19 cellular contexts compared by ENCODE assay signal in genomic region chr13:100518394-100519062, GRCh38.
"Had no signal": no experiment of that assay in that cellular context is flagged by ENCODE, and none has a peak within 500 bp of the region (broad histone marks: within the 10 kb centered on the region; RNA-seq: fewer than 3 reads in every experiment).

No MANE protein-coding gene starts in this region.

- H3K36me3 Mint-ChIP-seq: activated naive CD4-positive, alpha-beta T cell treated with anti-CD3 and anti-CD28 coated beads, Interleukin-2, amount 50 U/mL, for 72 hours; brain had no signal

- H3K9me3 ChIP-seq: gastroesophageal sphincter, prostate gland, sigmoid colon, upper lobe of right lung had no signal

- H3K36me3 ChIP-seq: prostate gland, sigmoid colon, upper lobe of right lung had no signal

- H3K9me3 Mint-ChIP-seq: activated naive CD4-positive, alpha-beta T cell treated with anti-CD3 and anti-CD28 coated beads, Interleukin-2, amount 50 U/mL, for 72 hours; brain; central memory CD8-positive, alpha-beta T cell; stimulated activated naive CD8-positive, alpha-beta T cell treated with anti-CD3 and anti-CD28 coated beads, Interleukin-15, Interleukin-2, amounts not matched to agents 100 ng/mL and 50 ng/mL, for 24 hours had no signal

- H3K4me1 ChIP-seq: prostate gland had no signal

- DNase-seq: activated T-cell treated with anti-CD3 and anti-CD28 coated beads for 4 hours; amniotic stem cell; cortex of kidney; effector memory CD4-positive, alpha-beta T cell; kidney; left ventricle myocardium superior; mesendoderm; nucleus accumbens; sigmoid colon; stimulated activated CD4-positive, alpha-beta T cell treated with anti-CD3 and anti-CD28 coated beads, Interleukin-12 subunit alpha, Interleukin-12 subunit beta, amount 100 ng/mL, for 4 hours; SW 1271; upper lobe of right lung had no signal

- H3K27me3 Mint-ChIP-seq: central memory CD8-positive, alpha-beta T cell; stimulated activated naive CD8-positive, alpha-beta T cell treated with anti-CD3 and anti-CD28 coated beads, Interleukin-15, Interleukin-2, amounts not matched to agents 100 ng/mL and 50 ng/mL, for 24 hours had no signal

- H3K27ac ChIP-seq: epithelial cell of prostate, gastroesophageal sphincter, prostate gland, sigmoid colon, upper lobe of right lung had no signal

- H3K4me3 Mint-ChIP-seq: brain; stimulated activated naive CD8-positive, alpha-beta T cell treated with anti-CD3 and anti-CD28 coated beads, Interleukin-15, Interleukin-2, amounts not matched to agents 100 ng/mL and 50 ng/mL, for 24 hours had no signal

- H3K4me3 ChIP-seq: gastroesophageal sphincter, prostate gland, sigmoid colon, upper lobe of right lung had no signal

- H3K27ac Mint-ChIP-seq: activated naive CD4-positive, alpha-beta T cell treated with anti-CD3 and anti-CD28 coated beads, Interleukin-2, amount 50 U/mL, for 72 hours; brain; stimulated activated naive CD8-positive, alpha-beta T cell treated with anti-CD3 and anti-CD28 coated beads, Interleukin-15, Interleukin-2, amounts not matched to agents 100 ng/mL and 50 ng/mL, for 24 hours had no signal

- H3K27me3 ChIP-seq: gastroesophageal sphincter, sigmoid colon, upper lobe of right lung had no signal

- FAIRE-seq: kidney had no signal

- ATAC-seq: activated naive CD4-positive, alpha-beta T cell treated with anti-CD3 and anti-CD28 coated beads, Interleukin-2, amount 50 U/mL, for 72 hours; gastroesophageal sphincter; left ventricle myocardium superior; upper lobe of right lung had no signal
